In genomic region chr22:39244496-39245129, GRCh38 we compare ENCODE assay signal across 8 cellular contexts. TPM values are rescaled to one million over a fixed set of nuclear protein-coding genes. Genes with fewer than 3 reads are reported as not detected.
DNase-seq lines count a peak whose midpoint lies in the region; TF ChIP-seq lines count a peak whose summit lies in the region.

TSS of gene PDGFB (minus strand) at chr22:39244982. CDS start at chr22:39243963, 1,019 bp downstream.

- H4K20me1 ChIP-seq in hepatocyte (ENCODE audit: insufficient read depth, poor library complexity, severe bottlenecking) = no peaks in the 10 kb centered on the region

- WGBS in adipose tissue, 3 donors = 0 to 1% (median 0%) methylated on average over 45 to 68 of the region's 68 CpGs
- under 1% methylated on average over 40 of the region's 68 CpGs for whole genome bisulfite sequencing in hepatocyte (ENCODE audit: low lambda C conversion rate, missing lambda C conversion rate)

- POLR2A ChIA-PET in AG04450 (lab: Yijun Ruan, JAX) (interaction anchor here (0.9 to 1.3 kb wide), 2 partner anchors 30 to 74 kb away, joined by 4 to 5 read pairs; partner anchors contain the start of gene RPL3), HEK293T (lab: Yijun Ruan, JAX) (interaction anchor here (1.5 kb wide), 1 partner anchor 75 kb away, joined by 5 read pairs; the partner anchor contains the start of gene RPL3)

- peak within 1 kb of the TSS; percentile 98 for H3K4me2 ChIP-seq in hepatocyte

- no peaks in the 10 kb centered on the region for H3K9me2 ChIP-seq in hepatocyte (replicated peaks; ENCODE audit: insufficient read depth)

- H2AFZ ChIP-seq in hepatocyte = no peak within 1 kb of the TSS

- no peak for DNase-seq in AG04450 (ENCODE audit: low read depth, low spot score)
- DNase-seq in HEK293T (ENCODE audit: extremely low spot score) = peak; percentile 46
- DNase-seq in hepatocyte (ENCODE audit: low spot score) = peak; percentile 63
- peak; percentile 54 for DNase-seq in retina
- no peak for DNase-seq in KG1 (lab: John Stamatoyannopoulos, UW)
- DNase-seq in NAMALWA (ENCODE audit: low spot score) = no peak
- no peak for DNase-seq in activated naive CD4-positive, alpha-beta T cell treated with Interleukin-2 at 50 U/mL for 16 hours

- CTCF ChIA-PET in AG04450 (lab: Charles Lee) = no interaction called here
- CTCF ChIA-PET in HEK293T (lab: Yijun Ruan, JAX) = no interaction called here

- H3K27me3 ChIP-seq in AG04450 (ENCODE audit: control insufficient read depth, insufficient read depth, low read length) = peaks cover 51% of the 10 kb centered on the region
- H3K27me3 ChIP-seq in hepatocyte = peaks cover 14% of the 10 kb centered on the region

- H3K4me3 ChIP-seq in AG04450 (ENCODE audit: low read depth, low read length) = peak within 1 kb of the TSS; percentile 35
- peak within 1 kb of the TSS; percentile 36 for H3K4me3 ChIP-seq in hepatocyte

- H3K9me3 ChIP-seq in AG04450 (ENCODE audit: control insufficient read depth, insufficient read depth, low read length) (no peaks in the 10 kb centered on the region; the same call in 1 of the 2 replicates), hepatocyte (ENCODE audit: low read depth) (no peaks in the 10 kb centered on the region)

- no peak for TF ChIP-seq CTCF in AG04450 (IDR thresholded peaks at IDR 0.05; ENCODE audit: low read depth, low read length)
- TF ChIP-seq CTCF in hepatocyte (IDR thresholded peaks at IDR 0.05; ENCODE audit: poor library complexity) = no peak

- H3K79me2 ChIP-seq in hepatocyte = no peaks in the 10 kb centered on the region

- H3K4me1 ChIP-seq in hepatocyte (ENCODE audit: insufficient read depth) = peaks cover 30% of the 10 kb centered on the region

- H3K27ac ChIP-seq in AG04450 (ENCODE audit: low read depth, low read length) = no peak within 1 kb of the TSS
- H3K27ac ChIP-seq in adipose tissue (ENCODE audit: low read depth, low read length) = no peak within 1 kb of the TSS
- peak within 1 kb of the TSS; percentile 88 for H3K27ac ChIP-seq in hepatocyte

- no peaks in the 10 kb centered on the region for H3K36me3 ChIP-seq in hepatocyte (replicated peaks; ENCODE audit: insufficient read depth, low read depth)

TF ChIP-seq in HEK293T, 16 proteins besides CTCF, POLR2A, EP300 and RAD21:
- TF ChIP-seq FOXK2 (IDR thresholded peaks at IDR 0.05) (no peak), FOXA1 (IDR thresholded peaks at IDR 0.05) (no peak), FOXM1 (IDR thresholded peaks at IDR 0.05; ENCODE audit: borderline replicate concordance) (no peak), LEF1 (IDR thresholded peaks at IDR 0.05; ENCODE audit: borderline replicate concordance) (no peak), NFRKB (IDR thresholded peaks at IDR 0.05) (no peak), HDGF (IDR thresholded peaks at IDR 0.05; ENCODE audit: borderline replicate concordance) (no peak), PKNOX1 (IDR thresholded peaks at IDR 0.05) (no peak), SUZ12 (IDR thresholded peaks at IDR 0.05) (no peak), BHLHE40 (IDR thresholded peaks at IDR 0.05; ENCODE audit: borderline replicate concordance) (no peak), ELF4 (IDR thresholded peaks at IDR 0.05) (no peak)

RNA-seq across cellular contexts. Expression of gene PDGFB, which starts in this region (rescaled TPM):
- polyA plus RNA-seq in AG04450 (2011; rRNA removed) (0.12 and 0.19 TPM in 2 replicates), adipose tissue (10 to 100 TPM in 2 of 3 donors, 1 to 10 TPM in 1; 5.4 to 23.5 (median 18.0) TPM), hepatocyte (2.5 and 4.1 TPM in 2 replicates)
- 0.41 and 0.78 TPM in 2 replicates for polyA minus RNA-seq in AG04450 (2011; rRNA and poly(A)+ RNA removed)
- total RNA-seq in hepatocyte = 3.9 and 4.3 TPM in 2 replicates

Comparison
In these comparisons a context has a peak if more than half of its experiments do, and no peak if none do; other contexts are left out.
1. DNase-seq: peak in HEK293T (single experiment), hepatocyte (single experiment) and retina (single experiment); none in AG04450 (single experiment), KG1 (single experiment), NAMALWA (single experiment) and activated naive CD4-positive, alpha-beta T cell treated with Interleukin-2 at 50 U/mL for 16 hours (single experiment).